Comparison of ENCODE assay signal across 8 cellular contexts in genomic region chr10:31467791-31468535, GRCh38.
DNase-seq lines count a peak whose midpoint lies in the region; ATAC-seq and TF ChIP-seq lines count a peak whose summit lies in the region.

No MANE protein-coding gene starts in this region.

- H2AFZ ChIP-seq in PC-9 = no peak overlapping the region

- H3K4me1 ChIP-seq in PC-9 (replicated peaks; ENCODE audit: insufficient read depth) (no peaks in the 10 kb centered on the region), cardiac muscle cell (ENCODE audit: low read depth) (no peaks in the 10 kb centered on the region), thoracic aorta (ENCODE audit: control insufficient read depth in 1 of 2, low read depth in 2 of 2) (no peaks in the 10 kb centered on the region)

- H3K4me3 ChIP-seq in PC-9 (no peak overlapping the region), cardiac muscle cell (no peak overlapping the region), thoracic aorta (no peak overlapping the region)

- no peaks in the 10 kb centered on the region for H3K79me2 ChIP-seq in PC-9 (ENCODE audit: low read depth)

- H3K4me3 Mint-ChIP-seq in activated CD8-positive, alpha-beta memory T cell treated with anti-CD3 and anti-CD28 coated beads, Interleukin-2, amount 10 ng/mL, durations not matched to agents 7 days and 5 days = no peak overlapping the region

- peaks cover 55% of the 10 kb centered on the region for H3K36me3 Mint-ChIP-seq in activated CD8-positive, alpha-beta memory T cell treated with anti-CD3 and anti-CD28 coated beads, Interleukin-2, amount 10 ng/mL, durations not matched to agents 7 days and 5 days

- H3K9me2 ChIP-seq in PC-9 (ENCODE audit: insufficient read depth) = no peaks in the 10 kb centered on the region

- POLR2A ChIA-PET in PC-9 (lab: Charles Lee; ENCODE audit: unreplicated experiment) = no interaction called here

- intact Hi-C loops in PC-9 (cut with micrococcal nuclease; ENCODE audit: unreplicated experiment) = loop anchor here (10.0 kb wide), 1 partner anchor 433 kb away; the partner anchor contains the start of gene ZNF438

- H3K4me2 ChIP-seq in PC-9 = no peak overlapping the region

- H3K27me3 ChIP-seq in PC-9 (ENCODE audit: insufficient read depth, low read depth) (no peaks in the 10 kb centered on the region), cardiac muscle cell (no peaks in the 10 kb centered on the region), thoracic aorta (replicated peaks; ENCODE audit: insufficient read depth) (no peaks in the 10 kb centered on the region)

- H3F3A ChIP-seq in PC-9 (ENCODE audit: insufficient read depth, low read depth) = no peaks in the 10 kb centered on the region

- CTCF ChIA-PET in activated CD8-positive, alpha-beta memory T cell treated with anti-CD3 and anti-CD28 coated beads, Interleukin-2, amount 10 ng/mL, durations not matched to agents 7 days and 5 days (lab: Charles Lee) = no interaction called here
- CTCF ChIA-PET in PC-9 (lab: Charles Lee) = interaction anchor here (0.5 kb wide), 1 partner anchor 684 kb away, joined by 3 read pairs; no protein-coding TSS in a partner anchor

- H3K27ac ChIP-seq in PC-9 (no peak overlapping the region), cardiac muscle cell (no peak overlapping the region), thoracic aorta (no peak overlapping the region)

- no peak for ATAC-seq in activated CD8-positive, alpha-beta memory T cell treated with anti-CD3 and anti-CD28 coated beads, Interleukin-2, amount 10 ng/mL, durations not matched to agents 7 days and 5 days
- no peak for ATAC-seq in thoracic aorta (ENCODE audit: insufficient number of reproducible peaks, low FRiP score, low read depth)
- ATAC-seq in GM21381 (IDR thresholded peaks at IDR 0.05; ENCODE audit: unreplicated experiment) = no peak
- no peak for ATAC-seq in GM21825 (IDR thresholded peaks at IDR 0.05; ENCODE audit: unreplicated experiment)

- no peaks in the 10 kb centered on the region for H3K4me1 Mint-ChIP-seq in activated CD8-positive, alpha-beta memory T cell treated with anti-CD3 and anti-CD28 coated beads, Interleukin-2, amount 10 ng/mL, durations not matched to agents 7 days and 5 days

- DNase-seq in activated CD8-positive, alpha-beta memory T cell treated with anti-CD3 and anti-CD28 coated beads, Interleukin-2, amount 10 ng/mL, durations not matched to agents 7 days and 5 days = peak; percentile 33
- DNase-seq in activated CD8-positive, alpha-beta memory T cell treated with anti-CD3 and anti-CD28 coated beads, Interleukin-2, amount 50 U/mL, for 4 hours = no peak
- DNase-seq in PC-9 (peak; percentile 36 to 51), cardiac muscle cell (ENCODE audit: low read depth in 1 of 2, low spot score in 1 of 2) (no peak), thoracic aorta (ENCODE audit: low spot score) (no peak), NCI-H187 treated with DMSO at 0.1 percent for 48 hours (lab: John Stamatoyannopoulos, UW) (no peak)

- H3K9me3 ChIP-seq in PC-9 (ENCODE audit: insufficient read depth, low read depth) (0 out of 2 replicates have a peak, but pooled peaks cover 6% of the 10 kb centered on the region), cardiac muscle cell (ENCODE audit: low read depth) (no peaks in the 10 kb centered on the region), thoracic aorta (peaks cover 24% of the 10 kb centered on the region)

- H3K27ac Mint-ChIP-seq in activated CD8-positive, alpha-beta memory T cell treated with anti-CD3 and anti-CD28 coated beads, Interleukin-2, amount 10 ng/mL, durations not matched to agents 7 days and 5 days = no peak overlapping the region

- TF ChIP-seq CTCF in PC-9 (conservative IDR thresholded peaks at IDR 0.05) = peak; percentile 75
- peak; percentile 33 for TF ChIP-seq CTCF in cardiac muscle cell (IDR thresholded peaks at IDR 0.05; ENCODE audit: low read depth, low read length)
- TF ChIP-seq CTCF in thoracic aorta (IDR thresholded peaks at IDR 0.05) = peak; percentile 16

- no TSS peak for BruUV-seq in PC-9 (replicated peaks; lab: Mats Ljungman, UMichigan)

- peaks cover 21% of the 10 kb centered on the region for H3K9me3 Mint-ChIP-seq in activated CD8-positive, alpha-beta memory T cell treated with anti-CD3 and anti-CD28 coated beads, Interleukin-2, amount 10 ng/mL, durations not matched to agents 7 days and 5 days (ENCODE audit: low read depth)

- no peaks in the 10 kb centered on the region for H3K27me3 Mint-ChIP-seq in activated CD8-positive, alpha-beta memory T cell treated with anti-CD3 and anti-CD28 coated beads, Interleukin-2, amount 10 ng/mL, durations not matched to agents 7 days and 5 days

- H3K36me3 ChIP-seq in PC-9 (ENCODE audit: low read depth) = no peaks in the 10 kb centered on the region
- peaks cover 9% of the 10 kb centered on the region for H3K36me3 ChIP-seq in cardiac muscle cell
- H3K36me3 ChIP-seq in thoracic aorta = peaks cover 33% of the 10 kb centered on the region

- no peaks in the 10 kb centered on the region for H4K20me1 ChIP-seq in PC-9 (ENCODE audit: insufficient read depth)

Comparison
In these comparisons a context has a peak if more than half of its experiments do, and no peak if none do; other contexts are left out.
1. DNase-seq: peak in activated CD8-positive, alpha-beta memory T cell treated with anti-CD3 and anti-CD28 coated beads, Interleukin-2, amount 10 ng/mL, durations not matched to agents 7 days and 5 days (single experiment) and PC-9 (2 of 2); none in activated CD8-positive, alpha-beta memory T cell treated with anti-CD3 and anti-CD28 coated beads, Interleukin-2, amount 50 U/mL, for 4 hours (single experiment), cardiac muscle cell (0 of 2), thoracic aorta (single experiment) and NCI-H187 treated with DMSO at 0.1 percent for 48 hours (single experiment).
2. CTCF ChIP-seq: peak in every context shown above with its lines; median percentile 75 in PC-9; 33 in cardiac muscle cell; 16 in thoracic aorta.